In genomic region chr2:86695053-86695691, GRCh38 we compare ENCODE assay signal across 17 cellular contexts. TPM values are rescaled to one million over a fixed set of nuclear protein-coding genes. Genes with fewer than 3 reads are reported as not detected.
DNase-seq lines count a peak whose midpoint lies in the region; FAIRE-seq and TF ChIP-seq lines count a peak whose summit lies in the region.
"Had no signal": no experiment of that assay in that cellular context is flagged by ENCODE, and none has a peak within 500 bp of the region (broad histone marks: within the 10 kb centered on the region; RNA-seq: fewer than 3 reads in every experiment).

No MANE protein-coding gene starts in this region.

- H3K27me3 ChIP-seq in bronchial epithelial cell (ENCODE audit: control insufficient read depth, insufficient read depth, low read length), result no peaks in the 10 kb centered on the region
- H3K27me3 ChIP-seq in trophoblast cell (ENCODE audit: insufficient read depth, low read length), result no peaks in the 10 kb centered on the region
- H3K27me3 ChIP-seq: brain microvascular endothelial cell, uterus had no signal

- no peak overlapping the region for H3K27ac Mint-ChIP-seq in activated CD4-positive, alpha-beta memory T cell treated with anti-CD3 and anti-CD28 coated beads for 36 hours
- H3K27ac Mint-ChIP-seq in activated CD4-positive, alpha-beta memory T cell treated with anti-CD3 and anti-CD28 coated beads, Interleukin-2, amount 10 ng/mL, durations not matched to agents 7 days and 5 days, result no peak overlapping the region
- H3K27ac Mint-ChIP-seq: activated T-helper 1 cell treated with anti-CD3 and anti-CD28 coated beads, Interleukin-12 subunit alpha, Interleukin-12 subunit beta, Interleukin-2, Interleukin-4 antibody, amounts not matched to agents 30 ng/mL and 10 ng/mL and 1 ng/mL, durations not matched to agents 14 hours and 24 hours and 36 hours had no signal

- H2BK5ac ChIP-seq in trophoblast cell (ENCODE audit: low read depth, low read length, poor library complexity), result no peak overlapping the region

- H3K36me3 ChIP-seq in bronchial epithelial cell (ENCODE audit: control insufficient read depth, insufficient read depth, low read length), result no peaks in the 10 kb centered on the region
- no peaks in the 10 kb centered on the region for H3K36me3 ChIP-seq in trophoblast cell (ENCODE audit: control insufficient read depth in 1 of 2, insufficient read depth in 2 of 2, low read length in 2 of 2)
- H3K36me3 ChIP-seq: brain microvascular endothelial cell, uterus had no signal

- peaks cover 2% of the 10 kb centered on the region for H3K9me3 ChIP-seq in trophoblast cell (ENCODE audit: insufficient read depth, low read depth, low read length)
- H3K9me3 ChIP-seq: uterus had no signal

- no peak overlapping the region for H3K27ac ChIP-seq in trophoblast cell (ENCODE audit: low read depth, low read length)
- H3K27ac ChIP-seq: brain microvascular endothelial cell, uterus, VCaP had no signal

- H3K4me1 ChIP-seq in trophoblast cell (ENCODE audit: control insufficient read depth in 1 of 2, insufficient read depth in 2 of 2, low read length in 2 of 2), result no peaks in the 10 kb centered on the region
- H3K4me1 ChIP-seq: uterus had no signal

- no peak overlapping the region for H2AK5ac ChIP-seq in trophoblast cell (ENCODE audit: low read length)

- no peak overlapping the region for H2BK120ac ChIP-seq in trophoblast cell (ENCODE audit: insufficient read depth, low read length, poor library complexity)

- peaks cover 8% of the 10 kb centered on the region for H3K36me3 Mint-ChIP-seq in activated CD4-positive, alpha-beta memory T cell treated with anti-CD3 and anti-CD28 coated beads for 36 hours
- peaks cover 9% of the 10 kb centered on the region for H3K36me3 Mint-ChIP-seq in activated CD4-positive, alpha-beta memory T cell treated with anti-CD3 and anti-CD28 coated beads, Interleukin-2, amount 10 ng/mL, durations not matched to agents 7 days and 5 days (ENCODE audit: low read depth)

- CTCF ChIA-PET in activated CD4-positive, alpha-beta memory T cell treated with anti-CD3 and anti-CD28 coated beads for 36 hours (lab: Charles Lee), result no interaction called here
- CTCF ChIA-PET in activated CD4-positive, alpha-beta memory T cell treated with anti-CD3 and anti-CD28 coated beads, Interleukin-2, amount 10 ng/mL, durations not matched to agents 7 days and 5 days (lab: Charles Lee), result no interaction called here

- no peak overlapping the region for H2AFZ ChIP-seq in trophoblast cell (ENCODE audit: insufficient read depth, low read length, poor library complexity)

- peaks cover 13% of the 10 kb centered on the region for H3K9me3 Mint-ChIP-seq in activated CD4-positive, alpha-beta memory T cell treated with anti-CD3 and anti-CD28 coated beads for 36 hours
- peaks cover 13% of the 10 kb centered on the region for H3K9me3 Mint-ChIP-seq in activated CD4-positive, alpha-beta memory T cell treated with anti-CD3 and anti-CD28 coated beads, Interleukin-2, amount 10 ng/mL, durations not matched to agents 7 days and 5 days

- no peak overlapping the region for H3K4me3 ChIP-seq in bronchial epithelial cell (ENCODE audit: low read depth, low read length)
- H3K4me3 ChIP-seq in trophoblast cell (ENCODE audit: low read depth, low read length), result no peak overlapping the region
- H3K4me3 ChIP-seq: uterus had no signal

- no peak for TF ChIP-seq CTCF in bronchial epithelial cell (IDR thresholded peaks at IDR 0.05; ENCODE audit: insufficient read depth, low read length, severe bottlenecking)

- no peaks in the 10 kb centered on the region for H3K79me1 ChIP-seq in trophoblast cell (ENCODE audit: low read length)

- no peak overlapping the region for H2BK12ac ChIP-seq in trophoblast cell (ENCODE audit: low read length)

- no peak overlapping the region for H4K12ac ChIP-seq in trophoblast cell (ENCODE audit: low read depth, low read length)

- no peak overlapping the region for H3K9ac ChIP-seq in trophoblast cell (ENCODE audit: low read length)

- H3K23ac ChIP-seq in trophoblast cell (ENCODE audit: low read length), result no peak overlapping the region

- WGBS in trophoblast cell (ENCODE audit: extremely low coverage, insufficient coverage, insufficient read length), result no CpG with 5 or more reads among the region's 9 CpGs

- H3K4me3 Mint-ChIP-seq in activated CD4-positive, alpha-beta memory T cell treated with anti-CD3 and anti-CD28 coated beads for 36 hours, result no peak overlapping the region
- H3K4me3 Mint-ChIP-seq in activated CD4-positive, alpha-beta memory T cell treated with anti-CD3 and anti-CD28 coated beads, Interleukin-2, amount 10 ng/mL, durations not matched to agents 7 days and 5 days, result no peak overlapping the region
- H3K4me3 Mint-ChIP-seq: activated T-helper 1 cell treated with anti-CD3 and anti-CD28 coated beads, Interleukin-12 subunit alpha, Interleukin-12 subunit beta, Interleukin-2, Interleukin-4 antibody, amounts not matched to agents 30 ng/mL and 10 ng/mL and 1 ng/mL, durations not matched to agents 14 hours and 24 hours and 36 hours had no signal

- DNase-seq in activated CD4-positive, alpha-beta memory T cell treated with anti-CD3 and anti-CD28 coated beads for 36 hours, result peak; percentile 31
- no peak for DNase-seq in activated CD4-positive, alpha-beta memory T cell treated with anti-CD3 and anti-CD28 coated beads, Interleukin-2, amount 10 ng/mL, durations not matched to agents 7 days and 5 days
- DNase-seq in LHCN-M2 (ENCODE audit: low read depth) (peak; percentile 89), bronchial epithelial cell (ENCODE audit: low read depth) (peak; percentile 88), trophoblast cell (peak; percentile 92), COLO829 (ENCODE audit: low spot score) (no peak), germinal center (ENCODE audit: low spot score) (no peak), NCI-H526 treated with DMSO at 0.1 percent for 48 hours (lab: John Stamatoyannopoulos, UW) (no peak)
- DNase-seq: brain microvascular endothelial cell, DMS 273 treated with DMSO at 0.1 percent for 48 hours, GOT3, hippocampal formation, NCI-H1048, uterus had no signal

- H3K79me2 ChIP-seq in trophoblast cell (ENCODE audit: control insufficient read depth, insufficient read depth, low read length, poor library complexity), result no peaks in the 10 kb centered on the region

- H3K14ac ChIP-seq in trophoblast cell (ENCODE audit: low read length), result no peak overlapping the region

- H3K4ac ChIP-seq in trophoblast cell (ENCODE audit: low read depth, low read length), result no peak overlapping the region

- POLR2A ChIA-PET in activated CD4-positive, alpha-beta memory T cell treated with anti-CD3 and anti-CD28 coated beads for 36 hours (lab: Charles Lee), result no interaction called here
- POLR2A ChIA-PET in activated CD4-positive, alpha-beta memory T cell treated with anti-CD3 and anti-CD28 coated beads, Interleukin-2, amount 10 ng/mL, durations not matched to agents 7 days and 5 days (lab: Charles Lee), result no interaction called here

- no peak overlapping the region for H3K4me2 ChIP-seq in trophoblast cell (ENCODE audit: low read length)

- no peak overlapping the region for H4K91ac ChIP-seq in trophoblast cell (ENCODE audit: low read depth, low read length)

- FAIRE-seq in bronchial epithelial cell (lab: Jason Lieb, UNC), result no peak
- FAIRE-seq: GM12891 had no signal

- no peak overlapping the region for H4K8ac ChIP-seq in trophoblast cell (ENCODE audit: low read depth, low read length)

- intact Hi-C loops in activated CD4-positive, alpha-beta memory T cell treated with anti-CD3 and anti-CD28 coated beads for 36 hours (cut with micrococcal nuclease), result no loop called here

- H3K4me1 Mint-ChIP-seq in activated CD4-positive, alpha-beta memory T cell treated with anti-CD3 and anti-CD28 coated beads for 36 hours (ENCODE audit: low read depth), result peaks cover 10% of the 10 kb centered on the region
- H3K4me1 Mint-ChIP-seq in activated CD4-positive, alpha-beta memory T cell treated with anti-CD3 and anti-CD28 coated beads, Interleukin-2, amount 10 ng/mL, durations not matched to agents 7 days and 5 days, result peaks cover 8% of the 10 kb centered on the region

- H3K27me3 Mint-ChIP-seq in activated CD4-positive, alpha-beta memory T cell treated with anti-CD3 and anti-CD28 coated beads for 36 hours, result no peaks in the 10 kb centered on the region
- peaks cover 10% of the 10 kb centered on the region for H3K27me3 Mint-ChIP-seq in activated CD4-positive, alpha-beta memory T cell treated with anti-CD3 and anti-CD28 coated beads, Interleukin-2, amount 10 ng/mL, durations not matched to agents 7 days and 5 days

- no peak overlapping the region for H3K18ac ChIP-seq in trophoblast cell (ENCODE audit: low read length)

RNA-seq across cellular contexts. Expression of gene RMND5A, which starts 24.9 kb away (rescaled TPM):
- total RNA-seq in activated CD4-positive, alpha-beta memory T cell treated with anti-CD3 and anti-CD28 coated beads for 36 hours, result 10 to 100 TPM; 30.1 to 32.8 TPM
- total RNA-seq in activated CD4-positive, alpha-beta memory T cell treated with anti-CD3 and anti-CD28 coated beads, Interleukin-2, amount 10 ng/mL, durations not matched to agents 7 days and 5 days, result 10 to 100 TPM; 27.5 to 29.6 TPM
- total RNA-seq in LHCN-M2 (2014; rRNA removed) (15.1 and 16.6 TPM in 2 replicates), bronchial epithelial cell (48.5 and 53.7 TPM in 2 replicates)
- polyA plus RNA-seq in LHCN-M2 (2012), result 3.0 TPM
- 13.5 and 15.5 TPM in 2 replicates for polyA plus RNA-seq in trophoblast cell (2013)

Comparison
In these comparisons a context has a peak if more than half of its experiments do, and no peak if none do; other contexts are left out.
1. DNase-seq: peak in activated CD4-positive, alpha-beta memory T cell treated with anti-CD3 and anti-CD28 coated beads for 36 hours (single experiment), LHCN-M2 (single experiment), bronchial epithelial cell (single experiment) and trophoblast cell (2 of 2); none in activated CD4-positive, alpha-beta memory T cell treated with anti-CD3 and anti-CD28 coated beads, Interleukin-2, amount 10 ng/mL, durations not matched to agents 7 days and 5 days (single experiment), COLO829 (single experiment), germinal center (single experiment) and NCI-H526 treated with DMSO at 0.1 percent for 48 hours (single experiment).